16 cellular contexts compared by ENCODE assay signal in the genomic region with DNA sequence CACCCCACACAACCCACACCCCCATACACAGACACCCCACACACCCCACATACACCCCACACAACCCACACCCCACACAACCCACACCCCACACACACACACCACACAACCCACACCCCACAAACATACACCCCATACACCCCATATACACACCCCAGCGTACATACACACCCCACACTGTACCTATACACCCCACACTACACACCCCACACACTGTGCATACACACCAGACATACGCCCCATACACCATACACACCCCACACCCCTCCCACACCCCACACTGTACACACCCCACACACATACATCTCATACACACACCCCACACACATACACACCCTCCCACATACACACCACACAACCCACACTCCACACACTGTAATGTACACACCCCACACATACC.
DNase-seq lines count a peak whose midpoint lies in the region; ATAC-seq and TF ChIP-seq lines count a peak whose summit lies in the region.
"Had no signal": no experiment of that assay in that cellular context is flagged by ENCODE, and none has a peak within 500 bp of the region (broad histone marks: within the 10 kb centered on the region; RNA-seq: fewer than 3 reads in every experiment).

No MANE protein-coding gene starts in this region.

- no peak for TF ChIP-seq POLR2A in GM18505 (IDR thresholded peaks at IDR 0.05; ENCODE audit: borderline replicate concordance, extremely low read depth, insufficient read depth, insufficient read length)

- H3K27me3 ChIP-seq in heart right ventricle (peaks cover 6 to 64% (median 46%) of the 10 kb centered on the region in 7 donors), endodermal cell (ENCODE audit: control insufficient read depth, insufficient read depth, low read length, poor library complexity, severe bottlenecking) (no peaks in the 10 kb centered on the region)
- H3K27me3 ChIP-seq: BLaER1 had no signal

- no peak overlapping the region for H3K27ac Mint-ChIP-seq in endodermal cell
- H3K27ac Mint-ChIP-seq: CD8-positive, alpha-beta T cell; H9 had no signal

- H3K4me3 Mint-ChIP-seq in endodermal cell, result no peak overlapping the region
- H3K4me3 Mint-ChIP-seq: CD8-positive, alpha-beta T cell; H9 had no signal

- H3K36me3 Mint-ChIP-seq in endodermal cell (ENCODE audit: low read depth), result no peaks in the 10 kb centered on the region
- H3K36me3 Mint-ChIP-seq: CD8-positive, alpha-beta T cell had no signal

- DNase-seq in Right ventricle myocardium superior, result peak; percentile 4
- DNase-seq in heart right ventricle, result no peak
- DNase-seq in endodermal cell, result no peak
- peak; percentile 11 for DNase-seq in posterior vena cava (ENCODE audit: low spot score)
- no peak for DNase-seq in NCI-H2196 (lab: John Stamatoyannopoulos, UW; ENCODE audit: unreplicated experiment)
- no peak for DNase-seq in superior temporal gyrus (ENCODE audit: extremely low spot score)
- DNase-seq: 8988T; Calu3; CD8-positive, alpha-beta T cell; DMS79 treated with DMSO at 0.1 percent for 48 hours; GF-D8; H9 had no signal

- H3K4me1 ChIP-seq in heart right ventricle (no peaks in the 10 kb centered on the region), HEK293 (ENCODE audit: control insufficient read depth, insufficient read depth, low read length) (no peaks in the 10 kb centered on the region), endodermal cell (ENCODE audit: control insufficient read depth, insufficient read depth, low read length) (no peaks in the 10 kb centered on the region)

- H3K9ac ChIP-seq in endodermal cell (ENCODE audit: extremely low read depth, low read length, poor library complexity, severe bottlenecking), result no peak overlapping the region
- H3K9ac ChIP-seq: BLaER1 had no signal

- H3K27me3 Mint-ChIP-seq in endodermal cell (ENCODE audit: insufficient read depth), result peaks cover 18% of the 10 kb centered on the region

- H3K9me3 ChIP-seq in heart right ventricle (peaks cover 0 to 7% (median 0%) of the 10 kb centered on the region in 11 donors), HEK293 (ENCODE audit: control insufficient read depth, insufficient read depth, low read depth, low read length) (no peaks in the 10 kb centered on the region), endodermal cell (ENCODE audit: control insufficient read depth, low read length) (peaks cover 39% of the 10 kb centered on the region)

- H3K9me3 Mint-ChIP-seq in endodermal cell, result peaks cover 7% of the 10 kb centered on the region
- H3K9me3 Mint-ChIP-seq: CD8-positive, alpha-beta T cell had no signal

- H3K4me1 Mint-ChIP-seq in endodermal cell, result no peaks in the 10 kb centered on the region
- H3K4me1 Mint-ChIP-seq: H9 had no signal

- TF ChIP-seq CTCF in heart right ventricle (IDR thresholded peaks at IDR 0.05) (no peak), HEK293 (tag by site-specific recombination; IDR thresholded peaks at IDR 0.05) (no peak), endodermal cell (conservative IDR thresholded peaks at IDR 0.05) (no peak)

- ATAC-seq in Right ventricle myocardium superior (ENCODE audit: poor library complexity) (no peak), heart right ventricle (no peak), GM18505 (IDR thresholded peaks at IDR 0.05; ENCODE audit: unreplicated experiment) (no peak)
- ATAC-seq: CD8-positive, alpha-beta T cell had no signal

- WGBS in heart right ventricle, 2 donors, result 97 to 98% methylated on average over 2 of the region's 2 CpGs
- WGBS in endodermal cell (ENCODE audit: insufficient coverage in 1 of 2, insufficient read length in 1 of 2), 2 experiments, result 63 to 95% methylated on average over 1 to 2 of the region's 2 CpGs

- CTCF ChIA-PET in HEK293 (lab: Yijun Ruan, JAX), result no interaction called here

- no peak overlapping the region for H3K27ac ChIP-seq in heart right ventricle
- no peak overlapping the region for H3K27ac ChIP-seq in HEK293 (ENCODE audit: extremely low read depth, low read depth, low read length)
- H3K27ac ChIP-seq in endodermal cell (ENCODE audit: low read depth, low read length), result no peak overlapping the region
- H3K27ac ChIP-seq: HL-60 had no signal

- H3K4me3 ChIP-seq in heart right ventricle (no peak overlapping the region), HEK293 (ENCODE audit: low read depth, low read length) (no peak overlapping the region), endodermal cell (ENCODE audit: low read length) (peak overlapping the region; percentile 68)
- H3K4me3 ChIP-seq: BLaER1 had no signal

- POLR2A ChIA-PET in HEK293 (lab: Yijun Ruan, JAX), result no interaction called here

- H3K36me3 ChIP-seq in heart right ventricle (no peaks in the 10 kb centered on the region), HEK293 (ENCODE audit: control insufficient read depth in 2 of 2, insufficient read depth in 1 of 2, low read length in 2 of 2) (no peaks in the 10 kb centered on the region), endodermal cell (ENCODE audit: control insufficient read depth, insufficient read depth, low read length) (no peaks in the 10 kb centered on the region)
- H3K36me3 ChIP-seq: BLaER1 had no signal

- intact Hi-C loops in Right ventricle myocardium superior (cut with DNase I) (no loop called here), heart right ventricle (cut with DNase I) (no loop called here), posterior vena cava (cut with DNase I) (no loop called here)

TF ChIP-seq in HEK293, 187 proteins besides CTCF, POLR2A, EP300 and RAD21 (continues in another document):
- TF ChIP-seq ZBTB17 (tag by site-specific recombination; IDR thresholded peaks at IDR 0.05), result no peak
- TF ChIP-seq, protein P1, sequence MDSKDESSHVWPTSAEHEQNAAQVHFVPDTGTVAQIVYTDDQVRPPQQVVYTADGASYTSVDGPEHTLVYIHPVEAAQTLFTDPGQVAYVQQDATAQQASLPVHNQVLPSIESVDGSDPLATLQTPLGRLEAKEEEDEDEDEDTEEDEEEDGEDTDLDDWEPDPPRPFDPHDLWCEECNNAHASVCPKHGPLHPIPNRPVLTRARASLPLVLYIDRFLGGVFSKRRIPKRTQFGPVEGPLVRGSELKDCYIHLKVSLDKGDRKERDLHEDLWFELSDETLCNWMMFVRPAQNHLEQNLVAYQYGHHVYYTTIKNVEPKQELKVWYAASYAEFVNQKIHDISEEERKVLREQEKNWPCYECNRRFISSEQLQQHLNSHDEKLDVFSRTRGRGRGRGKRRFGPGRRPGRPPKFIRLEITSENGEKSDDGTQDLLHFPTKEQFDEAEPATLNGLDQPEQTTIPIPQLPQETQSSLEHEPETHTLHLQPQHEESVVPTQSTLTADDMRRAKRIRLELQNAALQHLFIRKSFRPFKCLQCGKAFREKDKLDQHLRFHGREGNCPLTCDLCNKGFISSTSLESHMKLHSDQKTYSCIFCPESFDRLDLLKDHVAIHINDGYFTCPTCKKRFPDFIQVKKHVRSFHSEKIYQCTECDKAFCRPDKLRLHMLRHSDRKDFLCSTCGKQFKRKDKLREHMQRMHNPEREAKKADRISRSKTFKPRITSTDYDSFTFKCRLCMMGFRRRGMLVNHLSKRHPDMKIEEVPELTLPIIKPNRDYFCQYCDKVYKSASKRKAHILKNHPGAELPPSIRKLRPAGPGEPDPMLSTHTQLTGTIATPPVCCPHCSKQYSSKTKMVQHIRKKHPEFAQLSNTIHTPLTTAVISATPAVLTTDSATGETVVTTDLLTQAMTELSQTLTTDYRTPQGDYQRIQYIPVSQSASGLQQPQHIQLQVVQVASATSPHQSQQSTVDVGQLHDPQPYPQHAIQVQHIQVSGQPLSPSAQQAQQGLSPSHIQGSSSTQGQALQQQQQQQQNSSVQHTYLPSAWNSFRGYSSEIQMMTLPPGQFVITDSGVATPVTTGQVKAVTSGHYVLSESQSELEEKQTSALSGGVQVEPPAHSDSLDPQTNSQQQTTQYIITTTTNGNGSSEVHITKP (tag by site-specific recombination; IDR thresholded peaks at IDR 0.05), result no peak
- TF ChIP-seq ZFP37 (tag by site-specific recombination; IDR thresholded peaks at IDR 0.05), result no peak
- TF ChIP-seq, protein P2, sequence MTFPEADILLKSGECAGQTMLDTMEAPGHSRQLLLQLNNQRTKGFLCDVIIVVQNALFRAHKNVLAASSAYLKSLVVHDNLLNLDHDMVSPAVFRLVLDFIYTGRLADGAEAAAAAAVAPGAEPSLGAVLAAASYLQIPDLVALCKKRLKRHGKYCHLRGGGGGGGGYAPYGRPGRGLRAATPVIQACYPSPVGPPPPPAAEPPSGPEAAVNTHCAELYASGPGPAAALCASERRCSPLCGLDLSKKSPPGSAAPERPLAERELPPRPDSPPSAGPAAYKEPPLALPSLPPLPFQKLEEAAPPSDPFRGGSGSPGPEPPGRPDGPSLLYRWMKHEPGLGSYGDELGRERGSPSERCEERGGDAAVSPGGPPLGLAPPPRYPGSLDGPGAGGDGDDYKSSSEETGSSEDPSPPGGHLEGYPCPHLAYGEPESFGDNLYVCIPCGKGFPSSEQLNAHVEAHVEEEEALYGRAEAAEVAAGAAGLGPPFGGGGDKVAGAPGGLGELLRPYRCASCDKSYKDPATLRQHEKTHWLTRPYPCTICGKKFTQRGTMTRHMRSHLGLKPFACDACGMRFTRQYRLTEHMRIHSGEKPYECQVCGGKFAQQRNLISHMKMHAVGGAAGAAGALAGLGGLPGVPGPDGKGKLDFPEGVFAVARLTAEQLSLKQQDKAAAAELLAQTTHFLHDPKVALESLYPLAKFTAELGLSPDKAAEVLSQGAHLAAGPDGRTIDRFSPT (tag by site-specific recombination; IDR thresholded peaks at IDR 0.05), result no peak
- no peak for TF ChIP-seq ZNF629 (tag by site-specific recombination; IDR thresholded peaks at IDR 0.05)
- TF ChIP-seq ZNF404 (tag by site-specific recombination; IDR thresholded peaks at IDR 0.05), result no peak
- TF ChIP-seq, protein P3, sequence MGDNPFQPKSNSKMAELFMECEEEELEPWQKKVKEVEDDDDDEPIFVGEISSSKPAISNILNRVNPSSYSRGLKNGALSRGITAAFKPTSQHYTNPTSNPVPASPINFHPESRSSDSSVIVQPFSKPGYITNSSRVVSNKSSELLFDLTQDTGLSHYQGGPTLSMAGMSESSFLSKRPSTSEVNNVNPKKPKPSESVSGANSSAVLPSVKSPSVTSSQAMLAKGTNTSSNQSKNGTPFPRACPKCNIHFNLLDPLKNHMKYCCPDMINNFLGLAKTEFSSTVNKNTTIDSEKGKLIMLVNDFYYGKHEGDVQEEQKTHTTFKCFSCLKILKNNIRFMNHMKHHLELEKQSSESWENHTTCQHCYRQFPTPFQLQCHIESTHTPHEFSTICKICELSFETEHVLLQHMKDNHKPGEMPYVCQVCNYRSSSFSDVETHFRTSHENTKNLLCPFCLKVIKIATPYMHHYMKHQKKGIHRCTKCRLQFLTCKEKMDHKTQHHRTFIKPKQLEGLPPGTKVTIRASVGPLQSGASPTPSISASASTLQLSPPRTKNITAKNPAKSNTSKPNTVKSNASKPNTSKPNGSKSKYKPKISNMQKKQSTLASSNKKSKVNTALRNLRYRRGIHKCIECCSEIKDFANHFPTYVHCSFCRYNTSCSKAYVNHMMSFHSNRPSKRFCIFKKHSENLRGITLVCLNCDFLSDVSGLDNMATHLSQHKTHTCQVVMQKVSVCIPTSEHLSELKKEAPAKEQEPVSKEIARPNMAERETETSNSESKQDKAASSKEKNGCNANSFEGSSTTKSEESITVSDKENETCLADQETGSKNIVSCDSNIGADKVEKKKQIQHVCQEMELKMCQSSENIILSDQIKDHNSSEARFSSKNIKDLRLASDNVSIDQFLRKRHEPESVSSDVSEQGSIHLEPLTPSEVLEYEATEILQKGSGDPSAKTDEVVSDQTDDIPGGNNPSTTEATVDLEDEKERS (tag by site-specific recombination; IDR thresholded peaks at IDR 0.05), result no peak

Comparison
In these comparisons a context has a peak if more than half of its experiments do, and no peak if none do; other contexts are left out.
1. DNase-seq: peak in Right ventricle myocardium superior (single experiment) and posterior vena cava (single experiment); none in heart right ventricle (0 of 2), endodermal cell (single experiment), NCI-H2196 (single experiment) and superior temporal gyrus (single experiment).